Comparison of ENCODE assay signal across 16 cellular contexts in the genomic region with DNA sequence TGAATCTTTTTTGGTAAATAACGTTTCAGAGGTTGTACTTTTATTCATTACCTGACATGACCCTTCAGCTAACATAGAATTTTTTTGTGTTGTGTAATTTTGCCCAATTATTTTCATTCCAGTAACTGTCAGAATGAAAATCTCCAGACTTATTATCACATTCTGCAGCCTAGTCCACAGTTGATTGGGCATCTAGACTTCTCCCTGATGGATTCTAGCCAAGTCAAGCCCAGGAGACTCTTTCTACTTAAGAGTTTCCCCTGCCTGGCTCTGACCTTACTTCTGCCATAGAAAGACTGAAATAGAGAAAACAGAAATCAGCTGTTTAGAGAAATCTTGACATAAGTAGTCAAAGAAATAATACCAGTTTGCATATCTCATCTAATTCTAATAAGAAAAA.
DNase-seq lines count a peak whose midpoint lies in the region; ATAC-seq and TF ChIP-seq lines count a peak whose summit lies in the region.
"Had no signal": no experiment of that assay in that cellular context is flagged by ENCODE, and none has a peak within 500 bp of the region (broad histone marks: within the 10 kb centered on the region; RNA-seq: fewer than 3 reads in every experiment).

No MANE protein-coding gene starts in this region.

- no peaks in the 10 kb centered on the region for H3F3A ChIP-seq in SK-N-SH (replicated peaks; ENCODE audit: insufficient read depth)

- POLR2A ChIA-PET in SK-N-SH (lab: Yijun Ruan, JAX) = no interaction called here

- H2AFZ ChIP-seq in SK-N-SH (ENCODE audit: low read depth) (no peak overlapping the region), hepatocyte (no peak overlapping the region)
- H2AFZ ChIP-seq: GM23248 had no signal

- H3K27me3 ChIP-seq in SK-N-SH (ENCODE audit: insufficient read depth) (no peaks in the 10 kb centered on the region), hepatocyte (no peaks in the 10 kb centered on the region), heart left ventricle (no peaks in the 10 kb centered on the region)

- H3K27ac ChIP-seq in SK-N-SH (ENCODE audit: low read depth in 2 of 2, low read length in 1 of 2) (peak overlapping the region in 1 of 2 experiments; percentile 53; a peak in 1 of 4 replicates), hepatocyte (no peak overlapping the region), heart left ventricle (no peak overlapping the region)
- H3K27ac ChIP-seq: 22Rv1, GM23248 had no signal

- intact Hi-C loops in heart left ventricle (cut with DNase I) = no loop called here

- TF ChIP-seq CTCF in SK-N-SH (IDR thresholded peaks at IDR 0.05) = no peak
- no peak for TF ChIP-seq CTCF in choroid plexus epithelial cell (conservative IDR thresholded peaks at IDR 0.05; ENCODE audit: low read depth, low read length)
- no peak for TF ChIP-seq CTCF in hepatocyte (IDR thresholded peaks at IDR 0.05; ENCODE audit: poor library complexity)
- no peak for TF ChIP-seq CTCF in heart left ventricle (IDR thresholded peaks at IDR 0.05)

- no peak for TF ChIP-seq EP300 in SK-N-SH (IDR thresholded peaks at IDR 0.05; ENCODE audit: borderline replicate concordance in 1 of 2, low read depth in 1 of 2, low read length in 1 of 2)

- no peak for TF ChIP-seq RAD21 in SK-N-SH (IDR thresholded peaks at IDR 0.05; ENCODE audit: low read length)

- H3K4me3 ChIP-seq in SK-N-SH (ENCODE audit: low read depth in 2 of 2, low read length in 1 of 2) (no peak overlapping the region), choroid plexus epithelial cell (ENCODE audit: low read depth, low read length) (no peak overlapping the region), hepatocyte (no peak overlapping the region), heart left ventricle (no peak overlapping the region)
- H3K4me3 ChIP-seq: GM12878, GM23248 had no signal

- CTCF ChIA-PET in SK-N-SH (lab: Yijun Ruan, JAX) = no interaction called here

- H3K9me2 ChIP-seq in SK-N-SH (no peaks in the 10 kb centered on the region), hepatocyte (replicated peaks; ENCODE audit: insufficient read depth) (no peaks in the 10 kb centered on the region)

- H3K79me2 ChIP-seq in SK-N-SH (ENCODE audit: insufficient read depth) = no peaks in the 10 kb centered on the region
- no peaks in the 10 kb centered on the region for H3K79me2 ChIP-seq in hepatocyte

- H3K36me3 ChIP-seq in SK-N-SH (replicated peaks in 1 of 2; ENCODE audit: control insufficient read depth in 1 of 2, insufficient read depth in 2 of 2, low read length in 1 of 2) (peaks cover 0 to 13% of the 10 kb centered on the region in 2 experiments), hepatocyte (replicated peaks; ENCODE audit: insufficient read depth, low read depth) (no peaks in the 10 kb centered on the region), heart left ventricle (peaks cover 0 to 24% (median 6%) of the 10 kb centered on the region in 9 donors)

- DNase-seq in SK-N-SH (no peak), choroid plexus epithelial cell (ENCODE audit: low read depth) (peak; percentile 13), hepatocyte (ENCODE audit: low spot score) (peak; percentile 11), NOMO-1 treated with DMSO at 0.1 percent for 48 hours (lab: John Stamatoyannopoulos, UW; ENCODE audit: unreplicated experiment) (no peak), heart left ventricle (no peak), A172 (ENCODE audit: low spot score) (no peak)
- DNase-seq: C1 segment of cervical spinal cord; Calu3; CD4-positive, alpha-beta T cell; DMS 273 treated with DMSO at 0.1 percent for 48 hours; GM23248; IMR-90 had no signal

- peak; percentile 47; the same call in 1 of the 3 replicates for ATAC-seq in SK-N-SH treated with all-trans-retinoic acid at 6 μM for 48 hours
- ATAC-seq in heart left ventricle = no peak
- ATAC-seq: GM12878, HCT116 had no signal

- H3K4me2 ChIP-seq in SK-N-SH (no peak overlapping the region), hepatocyte (no peak overlapping the region)

- H3K4me1 ChIP-seq in SK-N-SH (ENCODE audit: control insufficient read depth in 1 of 2, insufficient read depth in 2 of 2, low read depth in 1 of 2, low read length in 1 of 2) = no peaks in the 10 kb centered on the region; a peak in 1 of 4 replicates
- H3K4me1 ChIP-seq in hepatocyte (ENCODE audit: insufficient read depth) = no peaks in the 10 kb centered on the region
- peaks cover 0 to 4% (median 0%) of the 10 kb centered on the region in 12 donors for H3K4me1 ChIP-seq in heart left ventricle

- WGBS in SK-N-SH (ENCODE audit: low lambda C conversion rate) = 76% methylated on average over 1 of the region's 1 CpG
- 88% methylated on average over 1 of the region's 1 CpG for WGBS in hepatocyte (ENCODE audit: low lambda C conversion rate, missing lambda C conversion rate)
- WGBS in heart left ventricle, 4 donors = 50 to 55% (median 53%) methylated on average over 1 of the region's 1 CpG

- no peak for TF ChIP-seq POLR2A in heart left ventricle (IDR thresholded peaks at IDR 0.05)

- H3K9me3 ChIP-seq in SK-N-SH = no peaks in the 10 kb centered on the region
- no peaks in the 10 kb centered on the region for H3K9me3 ChIP-seq in hepatocyte (ENCODE audit: low read depth)
- H3K9me3 ChIP-seq in heart left ventricle = no peaks in the 10 kb centered on the region

- H4K20me1 ChIP-seq in SK-N-SH (ENCODE audit: insufficient read depth) (no peaks in the 10 kb centered on the region), hepatocyte (ENCODE audit: insufficient read depth, poor library complexity, severe bottlenecking) (no peaks in the 10 kb centered on the region)

- H3K9ac ChIP-seq in SK-N-SH = no peak overlapping the region
- H3K9ac ChIP-seq: GM23248 had no signal

TF ChIP-seq in SK-N-SH treated with all-trans-retinoic acid at 6 μM for 48 hours, 23 proteins besides CTCF, POLR2A, EP300 and RAD21:
- TF ChIP-seq TOX (CRISPR knock-in tag; IDR thresholded peaks at IDR 0.05; ENCODE audit: borderline replicate concordance) (no peak), ISL1 (CRISPR knock-in tag; IDR thresholded peaks at IDR 0.05) (0 out of 2 replicates have a peak, but pooled peaks have one; percentile 19), ZNF70 (CRISPR knock-in tag; IDR thresholded peaks at IDR 0.05) (no peak), PPARA (CRISPR knock-in tag; IDR thresholded peaks at IDR 0.05; ENCODE audit: borderline replicate concordance) (no peak), BACH2 (CRISPR knock-in tag; IDR thresholded peaks at IDR 0.05; ENCODE audit: borderline replicate concordance) (no peak)

TF ChIP-seq in SK-N-SH, 30 proteins besides CTCF, POLR2A, EP300 and RAD21:
- TF ChIP-seq REST (IDR thresholded peaks at IDR 0.05; ENCODE audit: low read depth, low read length) = no peak
- no peak for TF ChIP-seq FOXJ3 (CRISPR knock-in tag; IDR thresholded peaks at IDR 0.05)
- TF ChIP-seq CHD2 (IDR thresholded peaks at IDR 0.05; ENCODE audit: low read length, partially characterized antibody) = no peak
- no peak for TF ChIP-seq MXI1 (IDR thresholded peaks at IDR 0.05; ENCODE audit: low read depth, low read length)
- no peak for TF ChIP-seq FOSL2 (IDR thresholded peaks at IDR 0.05; ENCODE audit: borderline replicate concordance, low read depth)
- no peak for TF ChIP-seq SMC3 (IDR thresholded peaks at IDR 0.05; ENCODE audit: low read depth, low read length)
- TF ChIP-seq, protein P1, sequence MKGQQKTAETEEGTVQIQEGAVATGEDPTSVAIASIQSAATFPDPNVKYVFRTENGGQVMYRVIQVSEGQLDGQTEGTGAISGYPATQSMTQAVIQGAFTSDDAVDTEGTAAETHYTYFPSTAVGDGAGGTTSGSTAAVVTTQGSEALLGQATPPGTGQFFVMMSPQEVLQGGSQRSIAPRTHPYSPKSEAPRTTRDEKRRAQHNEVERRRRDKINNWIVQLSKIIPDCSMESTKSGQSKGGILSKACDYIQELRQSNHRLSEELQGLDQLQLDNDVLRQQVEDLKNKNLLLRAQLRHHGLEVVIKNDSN (IDR thresholded peaks at IDR 0.05; ENCODE audit: borderline replicate concordance, low read depth) = no peak
- TF ChIP-seq, protein P2, sequence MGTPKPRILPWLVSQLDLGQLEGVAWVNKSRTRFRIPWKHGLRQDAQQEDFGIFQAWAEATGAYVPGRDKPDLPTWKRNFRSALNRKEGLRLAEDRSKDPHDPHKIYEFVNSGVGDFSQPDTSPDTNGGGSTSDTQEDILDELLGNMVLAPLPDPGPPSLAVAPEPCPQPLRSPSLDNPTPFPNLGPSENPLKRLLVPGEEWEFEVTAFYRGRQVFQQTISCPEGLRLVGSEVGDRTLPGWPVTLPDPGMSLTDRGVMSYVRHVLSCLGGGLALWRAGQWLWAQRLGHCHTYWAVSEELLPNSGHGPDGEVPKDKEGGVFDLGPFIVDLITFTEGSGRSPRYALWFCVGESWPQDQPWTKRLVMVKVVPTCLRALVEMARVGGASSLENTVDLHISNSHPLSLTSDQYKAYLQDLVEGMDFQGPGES (IDR thresholded peaks at IDR 0.05; ENCODE audit: low read depth, low read length) = no peak
- no peak for TF ChIP-seq RXRA (IDR thresholded peaks at IDR 0.05; ENCODE audit: borderline replicate concordance, low read depth)

Comparison
In these comparisons a context has a peak if more than half of its experiments do, and no peak if none do; other contexts are left out.
1. DNase-seq: peak in choroid plexus epithelial cell (single experiment) and hepatocyte (single experiment); none in SK-N-SH (single experiment), NOMO-1 treated with DMSO at 0.1 percent for 48 hours (single experiment), heart left ventricle (0 of 5) and A172 (single experiment).